ENCODE assay signal across 16 cellular contexts in the genomic region with DNA sequence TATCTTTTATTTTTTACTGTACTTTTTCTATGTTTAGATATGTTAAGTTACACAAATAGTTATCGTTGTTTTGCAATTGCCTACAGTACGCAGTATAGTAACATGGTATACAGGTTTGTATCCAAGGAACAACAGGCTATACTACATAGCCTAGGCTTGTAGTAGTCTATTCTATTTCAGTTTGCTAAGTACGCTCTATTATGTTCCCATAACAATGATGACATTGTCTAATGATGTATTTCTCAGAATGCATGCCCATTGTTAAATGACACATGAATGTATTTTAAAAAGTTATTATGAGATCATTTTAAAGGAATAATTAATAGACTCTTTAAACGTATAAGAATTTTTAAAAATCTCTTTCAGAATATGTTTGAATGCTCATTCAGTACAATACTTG.
A peak's percentile ranks its signal among the peaks of the same experiment; 100 is the strongest.
DNase-seq lines count a peak whose midpoint lies in the region; FAIRE-seq lines count a peak whose summit lies in the region.
"Had no signal": no experiment of that assay in that cellular context is flagged by ENCODE, and none has a peak within 500 bp of the region (broad histone marks: within the 10 kb centered on the region; RNA-seq: fewer than 3 reads in every experiment).

No MANE protein-coding gene starts in this region.

- FAIRE-seq in colon (lab: Jason Lieb, UNC), result peak; percentile 21
- peak; percentile 9 for FAIRE-seq in islet of Langerhans (lab: Jason Lieb, UNC)
- FAIRE-seq: GM12878 had no signal

- DNase-seq in Ammon's horn (ENCODE audit: low spot score) (peak; percentile 21), putamen (ENCODE audit: low spot score) (peak; percentile 26), NCI-H2029 treated with DMSO at 0.1 percent for 48 hours (lab: John Stamatoyannopoulos, UW) (no peak)
- DNase-seq in activated T-helper 1 cell treated with anti-CD3 and anti-CD28 coated beads, Interleukin-12 subunit alpha, Interleukin-12 subunit beta, Interleukin-2, Interleukin-4 antibody, amounts not matched to agents 30 ng/mL and 10 ng/mL and 1 ng/mL, durations not matched to agents 14 hours and 24 hours and 36 hours (ENCODE audit: low spot score), result no peak
- no peak for DNase-seq in central memory CD4-positive, alpha-beta T cell
- DNase-seq: ACHN; C1 segment of cervical spinal cord; Calu3; CD4-positive, alpha-beta T cell; DMS79; H7 had no signal

- no peaks in the 10 kb centered on the region for H3K36me3 Mint-ChIP-seq in activated T-helper 1 cell treated with anti-CD3 and anti-CD28 coated beads, Interleukin-12 subunit alpha, Interleukin-12 subunit beta, Interleukin-2, Interleukin-4 antibody, amounts not matched to agents 30 ng/mL and 10 ng/mL and 1 ng/mL, durations not matched to agents 14 hours and 24 hours and 36 hours (ENCODE audit: low read depth)

- no peak overlapping the region for H3K4me3 Mint-ChIP-seq in activated T-helper 1 cell treated with anti-CD3 and anti-CD28 coated beads, Interleukin-12 subunit alpha, Interleukin-12 subunit beta, Interleukin-2, Interleukin-4 antibody, amounts not matched to agents 30 ng/mL and 10 ng/mL and 1 ng/mL, durations not matched to agents 14 hours and 24 hours and 36 hours
- H3K4me3 Mint-ChIP-seq: B cell; CD4-positive, alpha-beta T cell; GM23338 had no signal

- intact Hi-C loops in activated T-helper 1 cell treated with anti-CD3 and anti-CD28 coated beads, Interleukin-12 subunit alpha, Interleukin-12 subunit beta, Interleukin-2, Interleukin-4 antibody, amounts not matched to agents 30 ng/mL and 10 ng/mL and 1 ng/mL, durations not matched to agents 14 hours and 24 hours and 36 hours (cut with micrococcal nuclease), result no loop called here

- peaks cover 3% of the 10 kb centered on the region for H3K9me3 Mint-ChIP-seq in activated T-helper 1 cell treated with anti-CD3 and anti-CD28 coated beads, Interleukin-12 subunit alpha, Interleukin-12 subunit beta, Interleukin-2, Interleukin-4 antibody, amounts not matched to agents 30 ng/mL and 10 ng/mL and 1 ng/mL, durations not matched to agents 14 hours and 24 hours and 36 hours
- H3K9me3 Mint-ChIP-seq: GM23338 had no signal

- H3K4me1 Mint-ChIP-seq in activated T-helper 1 cell treated with anti-CD3 and anti-CD28 coated beads, Interleukin-12 subunit alpha, Interleukin-12 subunit beta, Interleukin-2, Interleukin-4 antibody, amounts not matched to agents 30 ng/mL and 10 ng/mL and 1 ng/mL, durations not matched to agents 14 hours and 24 hours and 36 hours (ENCODE audit: low read depth), result no peaks in the 10 kb centered on the region
- H3K4me1 Mint-ChIP-seq: B cell had no signal

- no peaks in the 10 kb centered on the region for H3K27me3 Mint-ChIP-seq in activated T-helper 1 cell treated with anti-CD3 and anti-CD28 coated beads, Interleukin-12 subunit alpha, Interleukin-12 subunit beta, Interleukin-2, Interleukin-4 antibody, amounts not matched to agents 30 ng/mL and 10 ng/mL and 1 ng/mL, durations not matched to agents 14 hours and 24 hours and 36 hours (ENCODE audit: insufficient read depth)
- H3K27me3 Mint-ChIP-seq: B cell; CD4-positive, alpha-beta T cell had no signal

- no peak overlapping the region for H3K27ac Mint-ChIP-seq in activated T-helper 1 cell treated with anti-CD3 and anti-CD28 coated beads, Interleukin-12 subunit alpha, Interleukin-12 subunit beta, Interleukin-2, Interleukin-4 antibody, amounts not matched to agents 30 ng/mL and 10 ng/mL and 1 ng/mL, durations not matched to agents 14 hours and 24 hours and 36 hours
- H3K27ac Mint-ChIP-seq: B cell; CD4-positive, alpha-beta T cell; GM23338 had no signal

Comparison
In these comparisons a context has a peak if more than half of its experiments do, and no peak if none do; other contexts are left out.
1. DNase-seq: peak in Ammon's horn (single experiment) and putamen (single experiment); none in activated T-helper 1 cell treated with anti-CD3 and anti-CD28 coated beads, Interleukin-12 subunit alpha, Interleukin-12 subunit beta, Interleukin-2, Interleukin-4 antibody, amounts not matched to agents 30 ng/mL and 10 ng/mL and 1 ng/mL, durations not matched to agents 14 hours and 24 hours and 36 hours (single experiment), central memory CD4-positive, alpha-beta T cell (single experiment) and NCI-H2029 treated with DMSO at 0.1 percent for 48 hours (single experiment).